ENCODE assay signal across 1 cellular context in the genomic region with DNA sequence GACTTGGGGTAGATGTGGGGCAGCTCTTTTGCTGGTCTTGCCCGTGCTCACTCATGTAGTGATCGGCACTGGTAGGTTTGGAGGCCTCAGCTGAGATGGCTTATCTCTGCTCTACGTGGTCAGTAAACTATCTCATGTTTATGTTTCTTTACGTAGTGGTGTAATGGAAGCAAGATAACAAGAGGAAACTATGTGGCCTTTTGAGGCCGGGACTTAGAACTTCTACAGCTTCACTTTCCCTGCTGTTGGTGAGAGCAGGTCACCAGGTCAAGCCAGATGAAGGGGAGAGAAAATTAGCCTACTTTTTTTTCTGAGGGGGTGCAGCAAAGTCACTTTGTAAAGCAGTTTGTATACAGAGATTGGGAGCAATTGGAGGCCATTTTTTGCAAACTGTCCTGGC.
TF ChIP-seq lines count a peak whose summit lies in the region.

No MANE protein-coding gene starts in this region.

TF ChIP-seq in HepG2, 621 proteins besides CTCF, POLR2A, EP300 and RAD21 (continued from another document and continues in another):
- TF ChIP-seq, protein P1, sequence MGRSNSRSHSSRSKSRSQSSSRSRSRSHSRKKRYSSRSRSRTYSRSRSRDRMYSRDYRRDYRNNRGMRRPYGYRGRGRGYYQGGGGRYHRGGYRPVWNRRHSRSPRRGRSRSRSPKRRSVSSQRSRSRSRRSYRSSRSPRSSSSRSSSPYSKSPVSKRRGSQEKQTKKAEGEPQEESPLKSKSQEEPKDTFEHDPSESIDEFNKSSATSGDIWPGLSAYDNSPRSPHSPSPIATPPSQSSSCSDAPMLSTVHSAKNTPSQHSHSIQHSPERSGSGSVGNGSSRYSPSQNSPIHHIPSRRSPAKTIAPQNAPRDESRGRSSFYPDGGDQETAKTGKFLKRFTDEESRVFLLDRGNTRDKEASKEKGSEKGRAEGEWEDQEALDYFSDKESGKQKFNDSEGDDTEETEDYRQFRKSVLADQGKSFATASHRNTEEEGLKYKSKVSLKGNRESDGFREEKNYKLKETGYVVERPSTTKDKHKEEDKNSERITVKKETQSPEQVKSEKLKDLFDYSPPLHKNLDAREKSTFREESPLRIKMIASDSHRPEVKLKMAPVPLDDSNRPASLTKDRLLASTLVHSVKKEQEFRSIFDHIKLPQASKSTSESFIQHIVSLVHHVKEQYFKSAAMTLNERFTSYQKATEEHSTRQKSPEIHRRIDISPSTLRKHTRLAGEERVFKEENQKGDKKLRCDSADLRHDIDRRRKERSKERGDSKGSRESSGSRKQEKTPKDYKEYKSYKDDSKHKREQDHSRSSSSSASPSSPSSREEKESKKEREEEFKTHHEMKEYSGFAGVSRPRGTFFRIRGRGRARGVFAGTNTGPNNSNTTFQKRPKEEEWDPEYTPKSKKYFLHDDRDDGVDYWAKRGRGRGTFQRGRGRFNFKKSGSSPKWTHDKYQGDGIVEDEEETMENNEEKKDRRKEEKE (IDR thresholded peaks at IDR 0.05) = no peak
- TF ChIP-seq ZNF773 (CRISPR knock-in tag; IDR thresholded peaks at IDR 0.05; ENCODE audit: borderline replicate concordance) = no peak
- TF ChIP-seq ZNF674 (CRISPR knock-in tag; IDR thresholded peaks at IDR 0.05; ENCODE audit: low read depth) = no peak
- no peak for TF ChIP-seq ETV6 (CRISPR knock-in tag; conservative IDR thresholded peaks at IDR 0.05)
- TF ChIP-seq RXRA (CRISPR knock-in tag; IDR thresholded peaks at IDR 0.05) = no peak; the same call in 1 of the 2 replicates
- TF ChIP-seq XBP1 (CRISPR knock-in tag; IDR thresholded peaks at IDR 0.05) = no peak
- TF ChIP-seq ADNP (CRISPR knock-in tag; IDR thresholded peaks at IDR 0.05) = no peak
- no peak for TF ChIP-seq PRPF4 (IDR thresholded peaks at IDR 0.05; ENCODE audit: low read depth, low read length, poor library complexity, severe bottlenecking)
- TF ChIP-seq MEIS2 (CRISPR knock-in tag; IDR thresholded peaks at IDR 0.05) = no peak
- TF ChIP-seq ZNF235 (CRISPR knock-in tag; IDR thresholded peaks at IDR 0.05; ENCODE audit: borderline replicate concordance) = no peak
- TF ChIP-seq SNRNP70 (IDR thresholded peaks at IDR 0.05; ENCODE audit: low read depth, low read length) = no peak
- no peak for TF ChIP-seq PHF5A (CRISPR knock-in tag; IDR thresholded peaks at IDR 0.05; ENCODE audit: low read depth, unreplicated experiment)
- TF ChIP-seq, protein P2, sequence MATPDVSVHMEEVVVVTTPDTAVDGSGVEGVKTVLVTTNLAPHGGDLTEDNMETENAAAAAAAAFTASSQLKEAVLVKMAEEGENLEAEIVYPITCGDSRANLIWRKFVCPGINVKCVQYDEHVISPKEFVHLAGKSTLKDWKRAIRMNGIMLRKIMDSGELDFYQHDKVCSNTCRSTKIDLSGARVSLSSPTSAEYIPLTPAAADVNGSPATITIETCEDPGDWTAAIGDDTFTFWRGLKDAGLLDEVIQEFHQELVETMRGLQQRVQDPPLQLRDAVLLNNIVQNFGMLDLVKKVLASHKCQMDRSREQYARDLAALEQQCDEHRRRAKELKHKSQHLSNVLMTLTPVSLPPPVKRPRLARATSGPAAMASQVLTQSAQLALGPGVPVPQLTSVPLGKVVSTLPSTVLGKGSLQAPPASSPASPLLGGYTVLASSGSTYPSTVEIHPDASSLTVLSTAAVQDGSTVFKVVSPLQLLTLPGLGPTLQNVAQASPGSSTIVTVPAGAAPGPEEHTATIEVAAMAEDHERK (CRISPR knock-in tag; IDR thresholded peaks at IDR 0.05; ENCODE audit: low read depth) = no peak
- TF ChIP-seq THYN1 (CRISPR knock-in tag; IDR thresholded peaks at IDR 0.05; ENCODE audit: borderline replicate concordance, low read depth) = no peak
- peak; percentile 63; the same call in 1 of the 2 replicates for TF ChIP-seq DPF2 (CRISPR knock-in tag; IDR thresholded peaks at IDR 0.05; ENCODE audit: borderline replicate concordance, low read depth)
- TF ChIP-seq ZNF678 (CRISPR knock-in tag; IDR thresholded peaks at IDR 0.05) = no peak
- TF ChIP-seq ZNF160 (CRISPR knock-in tag; IDR thresholded peaks at IDR 0.05) = no peak
- TF ChIP-seq HNRNPUL1 (IDR thresholded peaks at IDR 0.05; ENCODE audit: low read depth, low read length) = no peak
- TF ChIP-seq PAX8 (CRISPR knock-in tag; IDR thresholded peaks at IDR 0.05; ENCODE audit: borderline replicate concordance) = no peak
- TF ChIP-seq, protein P3, sequence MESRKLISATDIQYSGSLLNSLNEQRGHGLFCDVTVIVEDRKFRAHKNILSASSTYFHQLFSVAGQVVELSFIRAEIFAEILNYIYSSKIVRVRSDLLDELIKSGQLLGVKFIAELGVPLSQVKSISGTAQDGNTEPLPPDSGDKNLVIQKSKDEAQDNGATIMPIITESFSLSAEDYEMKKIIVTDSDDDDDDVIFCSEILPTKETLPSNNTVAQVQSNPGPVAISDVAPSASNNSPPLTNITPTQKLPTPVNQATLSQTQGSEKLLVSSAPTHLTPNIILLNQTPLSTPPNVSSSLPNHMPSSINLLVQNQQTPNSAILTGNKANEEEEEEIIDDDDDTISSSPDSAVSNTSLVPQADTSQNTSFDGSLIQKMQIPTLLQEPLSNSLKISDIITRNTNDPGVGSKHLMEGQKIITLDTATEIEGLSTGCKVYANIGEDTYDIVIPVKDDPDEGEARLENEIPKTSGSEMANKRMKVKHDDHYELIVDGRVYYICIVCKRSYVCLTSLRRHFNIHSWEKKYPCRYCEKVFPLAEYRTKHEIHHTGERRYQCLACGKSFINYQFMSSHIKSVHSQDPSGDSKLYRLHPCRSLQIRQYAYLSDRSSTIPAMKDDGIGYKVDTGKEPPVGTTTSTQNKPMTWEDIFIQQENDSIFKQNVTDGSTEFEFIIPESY (CRISPR knock-in tag; IDR thresholded peaks at IDR 0.05) = no peak
- TF ChIP-seq, protein P4, sequence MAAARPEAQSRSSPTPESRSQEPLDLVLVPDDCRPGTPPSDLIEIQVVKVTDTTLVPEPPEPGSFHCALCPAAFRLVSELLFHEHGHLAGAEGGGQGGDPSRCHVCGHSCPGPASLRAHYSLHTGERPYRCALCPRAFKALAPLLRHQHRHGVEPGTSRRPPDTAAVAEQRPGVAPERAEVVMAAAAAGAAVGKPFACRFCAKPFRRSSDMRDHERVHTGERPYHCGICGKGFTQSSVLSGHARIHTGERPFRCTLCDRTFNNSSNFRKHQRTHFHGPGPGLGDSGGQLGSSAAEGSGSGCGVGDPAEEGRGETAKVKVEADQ (CRISPR knock-in tag; IDR thresholded peaks at IDR 0.05; ENCODE audit: borderline replicate concordance) = no peak
- TF ChIP-seq ZNF839 (CRISPR knock-in tag; IDR thresholded peaks at IDR 0.05; ENCODE audit: borderline replicate concordance) = no peak
- no peak for TF ChIP-seq HMG20B (CRISPR knock-in tag; conservative IDR thresholded peaks at IDR 0.05)
- TF ChIP-seq JUNB (CRISPR knock-in tag; IDR thresholded peaks at IDR 0.05; ENCODE audit: borderline replicate concordance) = no peak
- TF ChIP-seq, protein P5, sequence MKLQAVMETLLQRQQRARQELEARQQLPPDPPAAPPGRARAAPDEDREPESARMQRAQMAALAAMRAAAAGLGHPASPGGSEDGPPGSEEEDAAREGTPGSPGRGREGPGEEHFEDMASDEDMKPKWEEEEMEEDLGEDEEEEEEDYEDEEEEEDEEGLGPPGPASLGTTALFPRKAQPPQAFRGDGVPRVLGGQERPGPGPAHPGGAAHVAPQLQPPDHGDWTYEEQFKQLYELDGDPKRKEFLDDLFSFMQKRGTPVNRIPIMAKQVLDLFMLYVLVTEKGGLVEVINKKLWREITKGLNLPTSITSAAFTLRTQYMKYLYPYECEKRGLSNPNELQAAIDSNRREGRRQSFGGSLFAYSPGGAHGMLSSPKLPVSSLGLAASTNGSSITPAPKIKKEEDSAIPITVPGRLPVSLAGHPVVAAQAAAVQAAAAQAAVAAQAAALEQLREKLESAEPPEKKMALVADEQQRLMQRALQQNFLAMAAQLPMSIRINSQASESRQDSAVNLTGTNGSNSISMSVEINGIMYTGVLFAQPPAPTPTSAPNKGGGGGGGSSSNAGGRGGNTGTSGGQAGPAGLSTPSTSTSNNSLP (IDR thresholded peaks at IDR 0.05; ENCODE audit: low read depth, low read length) = no peak
- no peak for TF ChIP-seq GTF3A (CRISPR knock-in tag; conservative IDR thresholded peaks at IDR 0.05)
- TF ChIP-seq, protein P6, sequence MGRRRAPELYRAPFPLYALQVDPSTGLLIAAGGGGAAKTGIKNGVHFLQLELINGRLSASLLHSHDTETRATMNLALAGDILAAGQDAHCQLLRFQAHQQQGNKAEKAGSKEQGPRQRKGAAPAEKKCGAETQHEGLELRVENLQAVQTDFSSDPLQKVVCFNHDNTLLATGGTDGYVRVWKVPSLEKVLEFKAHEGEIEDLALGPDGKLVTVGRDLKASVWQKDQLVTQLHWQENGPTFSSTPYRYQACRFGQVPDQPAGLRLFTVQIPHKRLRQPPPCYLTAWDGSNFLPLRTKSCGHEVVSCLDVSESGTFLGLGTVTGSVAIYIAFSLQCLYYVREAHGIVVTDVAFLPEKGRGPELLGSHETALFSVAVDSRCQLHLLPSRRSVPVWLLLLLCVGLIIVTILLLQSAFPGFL (CRISPR knock-in tag; IDR thresholded peaks at IDR 0.05) = no peak
- no peak for TF ChIP-seq ZSCAN30 (CRISPR knock-in tag; IDR thresholded peaks at IDR 0.05)
- TF ChIP-seq ZFX (CRISPR knock-in tag; IDR thresholded peaks at IDR 0.05; ENCODE audit: low read depth) = peak; percentile 76
- TF ChIP-seq AKAP8 (CRISPR knock-in tag; IDR thresholded peaks at IDR 0.05) = no peak
- no peak for TF ChIP-seq EED (CRISPR knock-in tag; IDR thresholded peaks at IDR 0.05)
- no peak for TF ChIP-seq HCFC1 (IDR thresholded peaks at IDR 0.05; ENCODE audit: low read depth, low read length)
- no peak for TF ChIP-seq ZNF75D (CRISPR knock-in tag; IDR thresholded peaks at IDR 0.05; ENCODE audit: borderline replicate concordance)
- no peak for TF ChIP-seq ZBTB1 (CRISPR knock-in tag; IDR thresholded peaks at IDR 0.05; ENCODE audit: borderline replicate concordance)
- no peak for TF ChIP-seq ZNF180 (CRISPR knock-in tag; IDR thresholded peaks at IDR 0.05; ENCODE audit: borderline replicate concordance, low read depth)
- no peak for TF ChIP-seq ZNF550 (CRISPR knock-in tag; IDR thresholded peaks at IDR 0.05; ENCODE audit: borderline replicate concordance)
- TF ChIP-seq, protein P7, sequence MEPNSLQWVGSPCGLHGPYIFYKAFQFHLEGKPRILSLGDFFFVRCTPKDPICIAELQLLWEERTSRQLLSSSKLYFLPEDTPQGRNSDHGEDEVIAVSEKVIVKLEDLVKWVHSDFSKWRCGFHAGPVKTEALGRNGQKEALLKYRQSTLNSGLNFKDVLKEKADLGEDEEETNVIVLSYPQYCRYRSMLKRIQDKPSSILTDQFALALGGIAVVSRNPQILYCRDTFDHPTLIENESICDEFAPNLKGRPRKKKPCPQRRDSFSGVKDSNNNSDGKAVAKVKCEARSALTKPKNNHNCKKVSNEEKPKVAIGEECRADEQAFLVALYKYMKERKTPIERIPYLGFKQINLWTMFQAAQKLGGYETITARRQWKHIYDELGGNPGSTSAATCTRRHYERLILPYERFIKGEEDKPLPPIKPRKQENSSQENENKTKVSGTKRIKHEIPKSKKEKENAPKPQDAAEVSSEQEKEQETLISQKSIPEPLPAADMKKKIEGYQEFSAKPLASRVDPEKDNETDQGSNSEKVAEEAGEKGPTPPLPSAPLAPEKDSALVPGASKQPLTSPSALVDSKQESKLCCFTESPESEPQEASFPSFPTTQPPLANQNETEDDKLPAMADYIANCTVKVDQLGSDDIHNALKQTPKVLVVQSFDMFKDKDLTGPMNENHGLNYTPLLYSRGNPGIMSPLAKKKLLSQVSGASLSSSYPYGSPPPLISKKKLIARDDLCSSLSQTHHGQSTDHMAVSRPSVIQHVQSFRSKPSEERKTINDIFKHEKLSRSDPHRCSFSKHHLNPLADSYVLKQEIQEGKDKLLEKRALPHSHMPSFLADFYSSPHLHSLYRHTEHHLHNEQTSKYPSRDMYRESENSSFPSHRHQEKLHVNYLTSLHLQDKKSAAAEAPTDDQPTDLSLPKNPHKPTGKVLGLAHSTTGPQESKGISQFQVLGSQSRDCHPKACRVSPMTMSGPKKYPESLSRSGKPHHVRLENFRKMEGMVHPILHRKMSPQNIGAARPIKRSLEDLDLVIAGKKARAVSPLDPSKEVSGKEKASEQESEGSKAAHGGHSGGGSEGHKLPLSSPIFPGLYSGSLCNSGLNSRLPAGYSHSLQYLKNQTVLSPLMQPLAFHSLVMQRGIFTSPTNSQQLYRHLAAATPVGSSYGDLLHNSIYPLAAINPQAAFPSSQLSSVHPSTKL (CRISPR knock-in tag; IDR thresholded peaks at IDR 0.05) = peak; percentile 88
- TF ChIP-seq, protein P8, sequence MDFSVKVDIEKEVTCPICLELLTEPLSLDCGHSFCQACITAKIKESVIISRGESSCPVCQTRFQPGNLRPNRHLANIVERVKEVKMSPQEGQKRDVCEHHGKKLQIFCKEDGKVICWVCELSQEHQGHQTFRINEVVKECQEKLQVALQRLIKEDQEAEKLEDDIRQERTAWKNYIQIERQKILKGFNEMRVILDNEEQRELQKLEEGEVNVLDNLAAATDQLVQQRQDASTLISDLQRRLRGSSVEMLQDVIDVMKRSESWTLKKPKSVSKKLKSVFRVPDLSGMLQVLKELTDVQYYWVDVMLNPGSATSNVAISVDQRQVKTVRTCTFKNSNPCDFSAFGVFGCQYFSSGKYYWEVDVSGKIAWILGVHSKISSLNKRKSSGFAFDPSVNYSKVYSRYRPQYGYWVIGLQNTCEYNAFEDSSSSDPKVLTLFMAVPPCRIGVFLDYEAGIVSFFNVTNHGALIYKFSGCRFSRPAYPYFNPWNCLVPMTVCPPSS (IDR thresholded peaks at IDR 0.05) = no peak
- TF ChIP-seq ZC3H13 (CRISPR knock-in tag; IDR thresholded peaks at IDR 0.05) = no peak
- TF ChIP-seq ZNF652 (CRISPR knock-in tag; IDR thresholded peaks at IDR 0.05; ENCODE audit: borderline replicate concordance, low read depth) = no peak
- TF ChIP-seq ZNF430 (CRISPR knock-in tag; IDR thresholded peaks at IDR 0.05) = no peak
- TF ChIP-seq ZNF607 (CRISPR knock-in tag; IDR thresholded peaks at IDR 0.05; ENCODE audit: borderline replicate concordance) = no peak
- TF ChIP-seq MXI1 (IDR thresholded peaks at IDR 0.05; ENCODE audit: borderline replicate concordance, low read depth, low read length) = no peak
- no peak for TF ChIP-seq MBNL3 (CRISPR knock-in tag; conservative IDR thresholded peaks at IDR 0.05)
- TF ChIP-seq, protein P9, sequence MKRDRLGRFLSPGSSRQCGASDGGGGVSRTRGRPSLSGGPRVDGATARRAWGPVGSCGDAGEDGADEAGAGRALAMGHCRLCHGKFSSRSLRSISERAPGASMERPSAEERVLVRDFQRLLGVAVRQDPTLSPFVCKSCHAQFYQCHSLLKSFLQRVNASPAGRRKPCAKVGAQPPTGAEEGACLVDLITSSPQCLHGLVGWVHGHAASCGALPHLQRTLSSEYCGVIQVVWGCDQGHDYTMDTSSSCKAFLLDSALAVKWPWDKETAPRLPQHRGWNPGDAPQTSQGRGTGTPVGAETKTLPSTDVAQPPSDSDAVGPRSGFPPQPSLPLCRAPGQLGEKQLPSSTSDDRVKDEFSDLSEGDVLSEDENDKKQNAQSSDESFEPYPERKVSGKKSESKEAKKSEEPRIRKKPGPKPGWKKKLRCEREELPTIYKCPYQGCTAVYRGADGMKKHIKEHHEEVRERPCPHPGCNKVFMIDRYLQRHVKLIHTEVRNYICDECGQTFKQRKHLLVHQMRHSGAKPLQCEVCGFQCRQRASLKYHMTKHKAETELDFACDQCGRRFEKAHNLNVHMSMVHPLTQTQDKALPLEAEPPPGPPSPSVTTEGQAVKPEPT (CRISPR knock-in tag; IDR thresholded peaks at IDR 0.05; ENCODE audit: low read depth) = no peak
